In genomic region chr15:58839485-58839884, GRCh38 we compare ENCODE assay signal across 9 cellular contexts.
DNase-seq lines count a peak whose midpoint lies in the region; ATAC-seq and TF ChIP-seq lines count a peak whose summit lies in the region.
"Had no signal": no experiment of that assay in that cellular context is flagged by ENCODE, and none has a peak within 500 bp of the region (broad histone marks: within the 10 kb centered on the region; RNA-seq: fewer than 3 reads in every experiment).

No MANE protein-coding gene starts in this region.

- TF ChIP-seq CTCF in PC-3 (conservative IDR thresholded peaks at IDR 0.05; ENCODE audit: low read depth, low read length) (peak; percentile 38), fibroblast of the aortic adventitia (IDR thresholded peaks at IDR 0.05; ENCODE audit: insufficient read depth, low read length) (peak; percentile 28)

- no peaks in the 10 kb centered on the region for H3K36me3 Mint-ChIP-seq in activated naive CD4-positive, alpha-beta T cell treated with anti-CD3 and anti-CD28 coated beads for 36 hours (ENCODE audit: low read depth)
- H3K36me3 Mint-ChIP-seq: natural killer cell treated with Interleukin-12 subunit alpha and Interleukin-12 subunit beta and Interleukin-15 and Interleukin-18, amount 100 ng/mL, for 72 hours had no signal

- no peaks in the 10 kb centered on the region for H3K9me2 ChIP-seq in PC-3 (replicated peaks; ENCODE audit: low read length)

- BruUV-seq in PC-3 (replicated peaks; lab: Mats Ljungman, UMichigan): no TSS peak

- no peaks in the 10 kb centered on the region for H3K27me3 ChIP-seq in PC-3 (ENCODE audit: low read length)

- no peaks in the 10 kb centered on the region for H3K27me3 Mint-ChIP-seq in activated naive CD4-positive, alpha-beta T cell treated with anti-CD3 and anti-CD28 coated beads for 36 hours (ENCODE audit: low read depth)
- H3K27me3 Mint-ChIP-seq: natural killer cell treated with Interleukin-12 subunit alpha and Interleukin-12 subunit beta and Interleukin-15 and Interleukin-18, amount 100 ng/mL, for 72 hours had no signal

- peak; percentile 40 to 47 for DNase-seq in AML-193 (lab: John Stamatoyannopoulos, UW)
- peak; percentile 4 for DNase-seq in GM19240 (ENCODE audit: insufficient read length, low spot score)
- peak; percentile 37 for DNase-seq in PC-3
- DNase-seq in fibroblast of the aortic adventitia (ENCODE audit: low read depth): peak; percentile 11
- no peak for DNase-seq in activated naive CD4-positive, alpha-beta T cell treated with anti-CD3 and anti-CD28 coated beads for 36 hours
- DNase-seq in kidney glomerular epithelial cell (lab: John Stamatoyannopoulos, UW): no peak

- H3K4me3 Mint-ChIP-seq in activated naive CD4-positive, alpha-beta T cell treated with anti-CD3 and anti-CD28 coated beads for 36 hours: no peak overlapping the region
- H3K4me3 Mint-ChIP-seq: natural killer cell treated with Interleukin-12 subunit alpha and Interleukin-12 subunit beta and Interleukin-15 and Interleukin-18, amount 100 ng/mL, for 72 hours had no signal

- H3K9me3 ChIP-seq in PC-3 (ENCODE audit: low read length): no peaks in the 10 kb centered on the region

- H3F3A ChIP-seq in PC-3 (ENCODE audit: low read length, unreplicated experiment): no peaks in the 10 kb centered on the region

- no peak overlapping the region for H2AFZ ChIP-seq in PC-3 (ENCODE audit: low read length)

- POLR2A ChIA-PET in PC-3 (lab: Charles Lee; ENCODE audit: unreplicated experiment): no interaction called here

- CTCF ChIA-PET in PC-3 (lab: Charles Lee): interaction anchor here (0.6 to 0.7 kb wide), 2 partner anchors 11 to 870 kb away, joined by 3 to 4 read pairs; no protein-coding TSS in a partner anchor
- CTCF ChIA-PET in activated naive CD4-positive, alpha-beta T cell treated with anti-CD3 and anti-CD28 coated beads for 36 hours (lab: Charles Lee): interaction anchor here (0.6 to 1.2 kb wide), 3 partner anchors 14 to 322 kb away, joined by 3 to 4 read pairs (median 4); no protein-coding TSS in a partner anchor

- ATAC-seq in PC-3 (peak; percentile 61), HG03095 (IDR thresholded peaks at IDR 0.05; ENCODE audit: unreplicated experiment) (no peak), GM21423 (IDR thresholded peaks at IDR 0.05; ENCODE audit: unreplicated experiment) (no peak)
- ATAC-seq: natural killer cell treated with Interleukin-12 subunit alpha and Interleukin-12 subunit beta and Interleukin-15 and Interleukin-18, amount 100 ng/mL, for 72 hours had no signal

- intact Hi-C loops in PC-3 (cut with micrococcal nuclease): no loop called here
- intact Hi-C loops in activated naive CD4-positive, alpha-beta T cell treated with anti-CD3 and anti-CD28 coated beads for 36 hours (cut with micrococcal nuclease): no loop called here

- H3K4me1 Mint-ChIP-seq in activated naive CD4-positive, alpha-beta T cell treated with anti-CD3 and anti-CD28 coated beads for 36 hours (ENCODE audit: low read depth): no peaks in the 10 kb centered on the region

- no peaks in the 10 kb centered on the region for H3K36me3 ChIP-seq in PC-3 (ENCODE audit: low read depth, low read length)

- H3K4me2 ChIP-seq in PC-3 (ENCODE audit: low read length): no peak overlapping the region

- no peaks in the 10 kb centered on the region for H3K79me2 ChIP-seq in PC-3 (ENCODE audit: low read length)

- H3K4me3 ChIP-seq in PC-3 (ENCODE audit: low read length) (no peak overlapping the region), fibroblast of the aortic adventitia (ENCODE audit: low read depth, low read length) (no peak overlapping the region)

- no peak overlapping the region for H3K9ac ChIP-seq in PC-3 (ENCODE audit: low read length)

- H3K9me3 Mint-ChIP-seq in activated naive CD4-positive, alpha-beta T cell treated with anti-CD3 and anti-CD28 coated beads for 36 hours: no peaks in the 10 kb centered on the region
- H3K9me3 Mint-ChIP-seq: natural killer cell treated with Interleukin-12 subunit alpha and Interleukin-12 subunit beta and Interleukin-15 and Interleukin-18, amount 100 ng/mL, for 72 hours had no signal

- no peak overlapping the region for H3K27ac Mint-ChIP-seq in activated naive CD4-positive, alpha-beta T cell treated with anti-CD3 and anti-CD28 coated beads for 36 hours
- H3K27ac Mint-ChIP-seq: natural killer cell treated with Interleukin-12 subunit alpha and Interleukin-12 subunit beta and Interleukin-15 and Interleukin-18, amount 100 ng/mL, for 72 hours had no signal

- H4K20me1 ChIP-seq in PC-3 (ENCODE audit: low read length): no peaks in the 10 kb centered on the region

- H3K27ac ChIP-seq in PC-3 (ENCODE audit: low read length): no peak overlapping the region

- H3K4me1 ChIP-seq in PC-3 (ENCODE audit: insufficient read depth, low read length): no peaks in the 10 kb centered on the region

Comparison
In these comparisons a context has a peak if more than half of its experiments do, and no peak if none do; other contexts are left out.
1. DNase-seq: peak in AML-193 (2 of 2), GM19240 (single experiment), PC-3 (single experiment) and fibroblast of the aortic adventitia (single experiment); none in activated naive CD4-positive, alpha-beta T cell treated with anti-CD3 and anti-CD28 coated beads for 36 hours (single experiment) and kidney glomerular epithelial cell (single experiment).